In genomic region chr13:110455941-110456340, GRCh38 we compare ENCODE assay signal across 8 cellular contexts.
DNase-seq lines count a peak whose midpoint lies in the region; ATAC-seq and TF ChIP-seq lines count a peak whose summit lies in the region.

No MANE protein-coding gene starts in this region.

- peaks cover 0 to 35% of the 10 kb centered on the region in 2 donors for H3K36me3 ChIP-seq in left lung

- ATAC-seq in HG03175 (IDR thresholded peaks at IDR 0.05; ENCODE audit: unreplicated experiment) (peak; percentile 98), left lung (peak; percentile 99)
- ATAC-seq in activated CD4-positive, CD25-positive, alpha-beta regulatory T cell treated with anti-CD3 and anti-CD28 coated beads, Interleukin-2, amount 50 U/mL, for 24 hours = peak; percentile 83 to 84

- peak overlapping the region in 1 of 2 donors; percentile 4 for H3K4me3 ChIP-seq in left lung

- peaks cover 0 to 7% of the 10 kb centered on the region in 2 donors for H3K4me1 ChIP-seq in left lung

- peak; percentile 57 to 78 for TF ChIP-seq CTCF in left lung (IDR thresholded peaks at IDR 0.05)

- H3K27me3 ChIP-seq in left lung = no peaks in the 10 kb centered on the region

- intact Hi-C loops in left lung (cut with DNase I) = no loop called here

- no peaks in the 10 kb centered on the region for H3K9me3 ChIP-seq in left lung

- peak in 13 of 14 donors; percentile 11 to 70 (median 47) for DNase-seq in C1 segment of cervical spinal cord (lab: John Stamatoyannopoulos, UW)
- peak; percentile 95 for DNase-seq in GM19238 (ENCODE audit: insufficient read length, low spot score)
- peak; percentile 55 for DNase-seq in NCI-H2196 (lab: John Stamatoyannopoulos, UW; ENCODE audit: unreplicated experiment)
- DNase-seq in cerebellar cortex (ENCODE audit: low spot score) = peak; percentile 69
- DNase-seq in left lung = peak; percentile 86 to 91
- peak in 2 of 3 donors; percentile 24 to 30 for DNase-seq in stimulated activated CD4-positive, alpha-beta T cell treated with anti-CD3 and anti-CD28 coated beads, TNF-alpha, amount 100 ng/mL, for 1 hour (ENCODE audit: low read depth in 3 of 3, low spot score in 1 of 3)

- no peak overlapping the region for H3K27ac ChIP-seq in left lung

Comparison
In these comparisons a context has a peak if more than half of its experiments do, and no peak if none do; other contexts are left out.
1. DNase-seq: peak in every context shown above with its lines; median percentile 95 in GM19238; 88 in left lung; 69 in cerebellar cortex; 55 in NCI-H2196; 47 in C1 segment of cervical spinal cord; 27 in stimulated activated CD4-positive, alpha-beta T cell treated with anti-CD3 and anti-CD28 coated beads, TNF-alpha, amount 100 ng/mL, for 1 hour.